12 cellular contexts compared by ENCODE assay signal in the genomic region with DNA sequence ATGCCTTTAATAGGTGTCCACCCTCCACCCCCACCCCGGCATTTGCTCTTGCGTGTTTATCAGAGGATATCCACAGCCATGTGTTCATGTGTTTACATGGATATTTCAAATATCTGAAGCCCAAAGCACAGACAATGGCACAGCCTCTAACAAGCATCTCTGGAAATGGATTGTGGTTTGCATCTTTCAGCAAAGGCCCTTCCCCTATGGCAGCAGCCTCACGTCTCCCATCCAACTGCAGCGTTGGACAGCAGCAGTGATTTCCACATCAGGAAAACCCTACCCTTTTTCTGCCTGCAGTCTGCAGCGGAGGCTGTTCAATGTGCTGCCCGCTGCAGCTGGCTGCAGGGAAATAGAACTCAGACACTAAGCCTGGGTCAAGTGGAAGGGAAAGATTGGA. TPM values are rescaled to one million over a fixed set of nuclear protein-coding genes. Genes with fewer than 3 reads are reported as not detected.
A peak's percentile ranks its signal among the peaks of the same experiment; 100 is the strongest.
DNase-seq lines count a peak whose midpoint lies in the region; ATAC-seq, FAIRE-seq and TF ChIP-seq lines count a peak whose summit lies in the region.
"Had no signal": no experiment of that assay in that cellular context is flagged by ENCODE, and none has a peak within 500 bp of the region (broad histone marks: within the 10 kb centered on the region; RNA-seq: fewer than 3 reads in every experiment).

No MANE protein-coding gene starts in this region.

- H3K9ac ChIP-seq in GM23248, result no peak overlapping the region

- 12 to 20% methylated on average over 6 of the region's 6 CpGs for WGBS in GM23248 (ENCODE audit: low coverage in 1 of 2, low lambda C conversion rate in 2 of 2, missing lambda C conversion rate in 2 of 2), 2 experiments

- no peaks in the 10 kb centered on the region for H3K36me3 ChIP-seq in GM23248 (ENCODE audit: low read depth)
- no peaks in the 10 kb centered on the region for H3K36me3 ChIP-seq in naive thymus-derived CD4-positive, alpha-beta T cell (ENCODE audit: control insufficient read depth in 2 of 3, insufficient read depth in 3 of 3, low read length in 3 of 3)

- no peaks in the 10 kb centered on the region for H3K79me2 ChIP-seq in GM23248 (ENCODE audit: insufficient read depth)

- peaks cover 12 to 30% (median 18%) of the 10 kb centered on the region in 5 donors for H3K27me3 Mint-ChIP-seq in naive thymus-derived CD4-positive, alpha-beta T cell

- H4K20me1 ChIP-seq in GM23248 (ENCODE audit: insufficient read depth), result no peaks in the 10 kb centered on the region

- no peaks in the 10 kb centered on the region for H3K9me2 ChIP-seq in GM23248 (ENCODE audit: insufficient read depth)

- DNase-seq in AG08396 (ENCODE audit: low spot score), result peak; percentile 76
- DNase-seq in GM23248, result peak; percentile 65
- no peak for DNase-seq in coronary artery (ENCODE audit: low spot score)
- DNase-seq in naive thymus-derived CD4-positive, alpha-beta T cell, result no peak
- DNase-seq in NCI-H2081 treated with DMSO at 0.1 percent for 48 hours (lab: John Stamatoyannopoulos, UW), result no peak
- no peak for DNase-seq in D721Med (ENCODE audit: insufficient read length, low spot score)
- no peak for DNase-seq in dermis blood vessel endothelial cell
- DNase-seq: amygdala, hippocampal formation, NCI-H2029 treated with DMSO at 0.1 percent for 48 hours had no signal

- no peak for TF ChIP-seq POLR2A in GM18505 (IDR thresholded peaks at IDR 0.05; ENCODE audit: borderline replicate concordance, extremely low read depth, insufficient read depth, insufficient read length)

- H3K9me3 Mint-ChIP-seq in naive thymus-derived CD4-positive, alpha-beta T cell, result no peaks in the 10 kb centered on the region

- H3K4me2 ChIP-seq in GM23248 (ENCODE audit: unreplicated experiment), result peak overlapping the region; percentile 24

- intact Hi-C loops in naive thymus-derived CD4-positive, alpha-beta T cell (cut with micrococcal nuclease), result no loop called here

- no peak overlapping the region for H2AFZ ChIP-seq in GM23248

- TF ChIP-seq CTCF in coronary artery (IDR thresholded peaks at IDR 0.05) (no peak), D721Med (IDR thresholded peaks at IDR 0.05; ENCODE audit: insufficient read depth, missing control alignments) (no peak)

- H3K36me3 Mint-ChIP-seq in naive thymus-derived CD4-positive, alpha-beta T cell, result peaks cover 0 to 15% (median 0%) of the 10 kb centered on the region in 5 donors

- CTCF ChIA-PET in naive thymus-derived CD4-positive, alpha-beta T cell (lab: Charles Lee), result no interaction called here

- H3K9me3 ChIP-seq in GM23248 (ENCODE audit: low read depth), result no peaks in the 10 kb centered on the region
- H3K9me3 ChIP-seq in naive thymus-derived CD4-positive, alpha-beta T cell (ENCODE audit: control insufficient read depth in 2 of 3, low read length in 3 of 3), result no peaks in the 10 kb centered on the region

- in situ Hi-C loops in GM23248 (cut with MboI), result loop anchor here (10.0 kb wide), 1 partner anchor 76 kb away; no protein-coding TSS in a partner anchor

- H3K27me3 ChIP-seq in GM23248 (replicated peaks; ENCODE audit: insufficient read depth), result no peaks in the 10 kb centered on the region
- H3K27me3 ChIP-seq in naive thymus-derived CD4-positive, alpha-beta T cell (ENCODE audit: control insufficient read depth in 2 of 2, insufficient read depth in 2 of 2, low read length in 2 of 2), result no peaks in the 10 kb centered on the region

- peaks cover 26% of the 10 kb centered on the region for H3K4me1 ChIP-seq in GM23248 (ENCODE audit: insufficient read depth)
- H3K4me1 ChIP-seq in naive thymus-derived CD4-positive, alpha-beta T cell (ENCODE audit: control insufficient read depth in 2 of 2, insufficient read depth in 2 of 2, low read length in 2 of 2), result peaks cover 8 to 26% of the 10 kb centered on the region in 2 donors

- H3K4me1 Mint-ChIP-seq in naive thymus-derived CD4-positive, alpha-beta T cell, result peaks cover 8 to 55% (median 27%) of the 10 kb centered on the region in 7 donors

- peaks cover 22% of the 10 kb centered on the region for H3F3A ChIP-seq in GM23248 (ENCODE audit: insufficient read depth)

- peak overlapping the region; percentile 63 to 85 (median 76) for H3K4me3 Mint-ChIP-seq in naive thymus-derived CD4-positive, alpha-beta T cell

- FAIRE-seq in D721Med (lab: Jason Lieb, UNC), result no peak

- ATAC-seq in naive thymus-derived CD4-positive, alpha-beta T cell, result no peak
- no peak for ATAC-seq in GM18505 (IDR thresholded peaks at IDR 0.05; ENCODE audit: unreplicated experiment)
- ATAC-seq: right cardiac atrium had no signal

- H3K27ac ChIP-seq in GM23248, result no peak overlapping the region
- peak overlapping the region; percentile 72 to 89 for H3K27ac ChIP-seq in coronary artery
- no peak overlapping the region for H3K27ac ChIP-seq in naive thymus-derived CD4-positive, alpha-beta T cell (ENCODE audit: low read depth, low read length)

- POLR2A ChIA-PET in naive thymus-derived CD4-positive, alpha-beta T cell (lab: Charles Lee), result interaction anchor here (0.7 kb wide), 1 partner anchor 461 kb away, joined by 3 read pairs; no protein-coding TSS in a partner anchor

- H3K4me3 ChIP-seq in GM23248 (no peak overlapping the region), coronary artery (peak overlapping the region; percentile 92)
- no peak overlapping the region for H3K4me3 ChIP-seq in naive thymus-derived CD4-positive, alpha-beta T cell (ENCODE audit: low read length)

- H3K27ac Mint-ChIP-seq in naive thymus-derived CD4-positive, alpha-beta T cell, result peak overlapping the region in 2 of 9 donors; percentile 17 to 45

RNA-seq across cellular contexts. Expression of a gene that starts 1.6 kb away (rescaled TPM):
- 0.22 and 0.89 TPM in 2 replicates for total RNA-seq in GM23248 (2014; rRNA removed; shearing (Covaris generic))
- polyA plus RNA-seq in GM23248 (2016; fragmentation: Nextera tagmentation; extraction: Ambion mirVana), result 0.28 and 0.48 TPM in 2 replicates
- 100 to 1,000 TPM; 155 to 240 (median 218) TPM for total RNA-seq in naive thymus-derived CD4-positive, alpha-beta T cell
- polyA plus RNA-seq in naive thymus-derived CD4-positive, alpha-beta T cell, result 100 to 1,000 TPM; 299 to 416 TPM
- 0.33 and 0.51 TPM in 2 replicates for total RNA-seq in dermis blood vessel endothelial cell

RNA-seq across cellular contexts. Expression of a gene that starts 38.7 kb away (rescaled TPM):
- total RNA-seq in GM23248 (2014; rRNA removed; shearing (Covaris generic)), result 12.5 and 17.7 TPM in 2 replicates
- polyA plus RNA-seq in GM23248 (2016; fragmentation: Nextera tagmentation; extraction: Ambion mirVana), result 13.4 and 14.5 TPM in 2 replicates
- total RNA-seq in naive thymus-derived CD4-positive, alpha-beta T cell, result 100 to 1,000 TPM in 1 of 5 experiments, 10 to 100 TPM in 4; 50.1 to 177 (median 79.1) TPM
- polyA plus RNA-seq in naive thymus-derived CD4-positive, alpha-beta T cell, result 10 to 100 TPM; 32.5 to 48.3 TPM
- 23.3 and 33.9 TPM in 2 replicates for total RNA-seq in dermis blood vessel endothelial cell

Comparison
In these comparisons a context has a peak if more than half of its experiments do, and no peak if none do; other contexts are left out.
1. DNase-seq: peak in AG08396 (single experiment) and GM23248 (single experiment); none in coronary artery (single experiment), naive thymus-derived CD4-positive, alpha-beta T cell (0 of 9), NCI-H2081 treated with DMSO at 0.1 percent for 48 hours (single experiment), D721Med (single experiment) and dermis blood vessel endothelial cell (single experiment).
2. H3K27ac ChIP-seq: peak in coronary artery (2 of 2); none in GM23248 (single experiment) and naive thymus-derived CD4-positive, alpha-beta T cell (single experiment).
3. RNA of a gene that starts 1.6 kb away (total RNA-seq): 155 to 240 TPM in naive thymus-derived CD4-positive, alpha-beta T cell; 0.33 to 0.51 TPM in dermis blood vessel endothelial cell and 0.22 to 0.89 TPM in GM23248; every median in the first group is over 10 times any median in the second.